In genomic region chr4:92969650-92970370, GRCh38 we compare ENCODE assay signal across 1 cellular context.
TF ChIP-seq lines count a peak whose summit lies in the region.

No MANE protein-coding gene starts in this region.

TF ChIP-seq in liver, 16 proteins besides CTCF, POLR2A, EP300 and RAD21 (continued from another document):
- TF ChIP-seq REST (IDR thresholded peaks at IDR 0.05) (no peak), TAF1 (conservative IDR thresholded peaks at IDR 0.05) (no peak), JUND (IDR thresholded peaks at IDR 0.05) (peak; percentile 93 to 97), SP1 (IDR thresholded peaks at IDR 0.05) (peak; percentile 64), EGR1 (IDR thresholded peaks at IDR 0.05; ENCODE audit: low read depth in 2 of 2) (no peak)
